In genomic region chr3:53243785-53244184, GRCh38 we compare ENCODE assay signal across 16 cellular contexts. TPM values are rescaled to one million over a fixed set of nuclear protein-coding genes. Genes with fewer than 3 reads are reported as not detected.
DNase-seq lines count a peak whose midpoint lies in the region; ATAC-seq and TF ChIP-seq lines count a peak whose summit lies in the region.
"Had no signal": no experiment of that assay in that cellular context is flagged by ENCODE, and none has a peak within 500 bp of the region (broad histone marks: within the 10 kb centered on the region; RNA-seq: fewer than 3 reads in every experiment).

No MANE protein-coding gene starts in this region.

- peaks cover 23% of the 10 kb centered on the region for H3K36me3 Mint-ChIP-seq in type B pancreatic cell

- peak overlapping the region; percentile 73 for H3K9ac ChIP-seq in adipocyte (ENCODE audit: low read length)

- H3K9me3 Mint-ChIP-seq in type B pancreatic cell, result no peaks in the 10 kb centered on the region
- H3K9me3 Mint-ChIP-seq: activated T-helper 17 cell treated with anti-CD3 and anti-CD28 coated beads, Interleukin-2, amount 50 U/mL, for 72 hours; nephron progenitor cell; stimulated activated naive CD8-positive, alpha-beta T cell treated with anti-CD3 and anti-CD28 coated beads, Interleukin-15, Interleukin-2, amounts not matched to agents 100 ng/mL and 50 ng/mL, for 24 hours had no signal

- H3K9me3 ChIP-seq in left ventricle myocardium inferior (replicated peaks) (no peaks in the 10 kb centered on the region), adipocyte (ENCODE audit: control insufficient read depth, low read length) (no peaks in the 10 kb centered on the region), left lung (no peaks in the 10 kb centered on the region), spleen (peaks cover 0 to 4% (median 0%) of the 10 kb centered on the region in 8 donors)
- H3K9me3 ChIP-seq: gastroesophageal sphincter had no signal

- H3K27ac Mint-ChIP-seq in type B pancreatic cell, result peak overlapping the region; percentile 68
- H3K27ac Mint-ChIP-seq: activated T-helper 17 cell treated with anti-CD3 and anti-CD28 coated beads, Interleukin-2, amount 50 U/mL, for 72 hours; stimulated activated naive CD8-positive, alpha-beta T cell treated with anti-CD3 and anti-CD28 coated beads, Interleukin-15, Interleukin-2, amounts not matched to agents 100 ng/mL and 50 ng/mL, for 24 hours had no signal

- 80 to 94% (median 83%) methylated on average over 8 of the region's 8 CpGs for WGBS in spleen, 5 donors

- no peak overlapping the region for H3K4me3 Mint-ChIP-seq in type B pancreatic cell
- H3K4me3 Mint-ChIP-seq: activated T-helper 17 cell treated with anti-CD3 and anti-CD28 coated beads, Interleukin-2, amount 50 U/mL, for 72 hours; nephron progenitor cell; stimulated activated naive CD8-positive, alpha-beta T cell treated with anti-CD3 and anti-CD28 coated beads, Interleukin-15, Interleukin-2, amounts not matched to agents 100 ng/mL and 50 ng/mL, for 24 hours had no signal

- intact Hi-C loops in left ventricle myocardium inferior (cut with micrococcal nuclease) (no loop called here), left ventricle myocardium superior (cut with micrococcal nuclease) (no loop called here), left lung (cut with DNase I) (no loop called here), spleen (cut with DNase I; ENCODE audit: low total_unique reads) (no loop called here)

- H3K36me3 ChIP-seq in left ventricle myocardium inferior (peaks cover 38% of the 10 kb centered on the region), adipocyte (ENCODE audit: control insufficient read depth, insufficient read depth, low read length, severe bottlenecking) (peaks cover 63% of the 10 kb centered on the region), left lung (peaks cover 0 to 48% of the 10 kb centered on the region in 2 donors), spleen (peaks cover 3 to 70% (median 34%) of the 10 kb centered on the region in 6 donors)

- H3K27me3 Mint-ChIP-seq in type B pancreatic cell, result no peaks in the 10 kb centered on the region
- H3K27me3 Mint-ChIP-seq: activated T-helper 17 cell treated with anti-CD3 and anti-CD28 coated beads, Interleukin-2, amount 50 U/mL, for 72 hours; stimulated activated naive CD8-positive, alpha-beta T cell treated with anti-CD3 and anti-CD28 coated beads, Interleukin-15, Interleukin-2, amounts not matched to agents 100 ng/mL and 50 ng/mL, for 24 hours had no signal

- peaks cover 20% of the 10 kb centered on the region for H3K4me1 Mint-ChIP-seq in type B pancreatic cell (ENCODE audit: unreplicated experiment)

- H3K4me3 ChIP-seq in left ventricle myocardium inferior (no peak overlapping the region), adipocyte (ENCODE audit: low read length) (peak overlapping the region; percentile 43), left lung (no peak overlapping the region), spleen (no peak overlapping the region)
- H3K4me3 ChIP-seq: gastroesophageal sphincter had no signal

- no peak for TF ChIP-seq POLR2A in spleen (IDR thresholded peaks at IDR 0.05)

- peaks cover 83% of the 10 kb centered on the region for H3K4me1 ChIP-seq in left ventricle myocardium inferior
- H3K4me1 ChIP-seq in adipocyte (ENCODE audit: control insufficient read depth, insufficient read depth, low read length), result peaks cover 58% of the 10 kb centered on the region
- H3K4me1 ChIP-seq in left lung, result peaks cover 30 to 99% of the 10 kb centered on the region in 2 donors
- peaks cover 11 to 97% (median 65%) of the 10 kb centered on the region in 6 donors for H3K4me1 ChIP-seq in spleen

- TF ChIP-seq CTCF in left ventricle myocardium inferior (IDR thresholded peaks at IDR 0.05; ENCODE audit: borderline replicate concordance), result no peak
- TF ChIP-seq CTCF in left lung (IDR thresholded peaks at IDR 0.05), result no peak
- TF ChIP-seq CTCF in type B pancreatic cell (conservative IDR thresholded peaks at IDR 0.05), result peak; percentile 29
- TF ChIP-seq CTCF in spleen (IDR thresholded peaks at IDR 0.05 in 8 of 11, conservative IDR thresholded peaks at IDR 0.05 in 3 of 11), result no peak

- ATAC-seq in left ventricle myocardium superior, result no peak
- no peak for ATAC-seq in left lung
- ATAC-seq: activated T-helper 17 cell treated with anti-CD3 and anti-CD28 coated beads, Interleukin-2, amount 50 U/mL, for 72 hours; gastroesophageal sphincter had no signal

- no peaks in the 10 kb centered on the region for H3K27me3 ChIP-seq in left ventricle myocardium inferior (ENCODE audit: low read depth)
- H3K27me3 ChIP-seq in adipocyte (replicated peaks; ENCODE audit: control insufficient read depth, insufficient read depth, low read length), result no peaks in the 10 kb centered on the region
- H3K27me3 ChIP-seq in left lung, result no peaks in the 10 kb centered on the region
- H3K27me3 ChIP-seq in spleen (replicated peaks in 1 of 7), result no peaks in the 10 kb centered on the region
- H3K27me3 ChIP-seq: gastroesophageal sphincter had no signal

- peak overlapping the region; percentile 71 for H3K27ac ChIP-seq in left ventricle myocardium inferior (replicated peaks)
- H3K27ac ChIP-seq in left lung, result peak overlapping the region; percentile 77 to 82
- H3K27ac ChIP-seq in spleen, result peak overlapping the region in 4 of 8 donors; percentile 39 to 86 (median 58)

- no peak for DNase-seq in left ventricle myocardium inferior
- no peak for DNase-seq in left ventricle myocardium superior
- no peak for DNase-seq in adipocyte (ENCODE audit: low read depth)
- no peak for DNase-seq in left lung
- DNase-seq in type B pancreatic cell (ENCODE audit: extremely low spot score, unreplicated experiment), result no peak
- no peak for DNase-seq in spleen
- no peak for DNase-seq in EL
- DNase-seq in activated effector memory CD4-positive, alpha-beta T cell treated with Interleukin-2 at 50 U/mL for 16 hours, result no peak
- DNase-seq: activated CD4-positive, CD25-positive, alpha-beta regulatory T cell; amniotic stem cell; NCI-H187; T-helper 2 cell had no signal

RNA-seq across cellular contexts. Expression of gene TKT, which starts 12.0 kb away (rescaled TPM):
- total RNA-seq in left ventricle myocardium inferior, result 32.1 TPM
- total RNA-seq in left ventricle myocardium superior, result 41.6 TPM
- total RNA-seq in left lung, result 100 to 1,000 TPM; 458 to 594 TPM
- 318 and 518 TPM in 2 replicates for total RNA-seq in type B pancreatic cell (ENCODE audit: low replicate concordance)
- total RNA-seq in spleen, result 100 to 1,000 TPM; 253 to 490 (median 287) TPM
- 100 to 1,000 TPM; 110 to 195 (median 137) TPM for polyA plus RNA-seq in spleen
